ENCODE assay signal across 1 cellular context in the genomic region with DNA sequence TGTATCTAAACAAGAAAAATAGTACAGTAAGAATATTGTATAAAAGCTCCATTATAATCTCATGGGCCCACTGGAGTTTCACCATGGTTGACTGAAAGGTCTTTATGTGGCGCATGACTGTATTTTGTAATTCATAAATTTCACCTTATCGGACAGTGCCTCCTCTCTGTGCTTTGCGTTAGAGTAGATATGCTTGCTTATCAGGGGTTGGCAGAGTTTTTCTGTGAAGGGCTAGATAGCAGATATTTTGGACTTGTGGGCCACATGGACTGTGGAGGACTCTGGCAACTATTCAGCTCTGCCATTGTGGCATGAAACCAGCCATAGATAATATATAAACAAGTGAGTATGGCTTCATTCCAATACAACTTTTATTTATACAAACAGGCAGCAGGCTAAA.
TF ChIP-seq lines count a peak whose summit lies in the region.

No MANE protein-coding gene starts in this region.

TF ChIP-seq in K562, 482 proteins besides CTCF, POLR2A, EP300 and RAD21 (continued from another document and continues in another):
- TF ChIP-seq, protein P1, sequence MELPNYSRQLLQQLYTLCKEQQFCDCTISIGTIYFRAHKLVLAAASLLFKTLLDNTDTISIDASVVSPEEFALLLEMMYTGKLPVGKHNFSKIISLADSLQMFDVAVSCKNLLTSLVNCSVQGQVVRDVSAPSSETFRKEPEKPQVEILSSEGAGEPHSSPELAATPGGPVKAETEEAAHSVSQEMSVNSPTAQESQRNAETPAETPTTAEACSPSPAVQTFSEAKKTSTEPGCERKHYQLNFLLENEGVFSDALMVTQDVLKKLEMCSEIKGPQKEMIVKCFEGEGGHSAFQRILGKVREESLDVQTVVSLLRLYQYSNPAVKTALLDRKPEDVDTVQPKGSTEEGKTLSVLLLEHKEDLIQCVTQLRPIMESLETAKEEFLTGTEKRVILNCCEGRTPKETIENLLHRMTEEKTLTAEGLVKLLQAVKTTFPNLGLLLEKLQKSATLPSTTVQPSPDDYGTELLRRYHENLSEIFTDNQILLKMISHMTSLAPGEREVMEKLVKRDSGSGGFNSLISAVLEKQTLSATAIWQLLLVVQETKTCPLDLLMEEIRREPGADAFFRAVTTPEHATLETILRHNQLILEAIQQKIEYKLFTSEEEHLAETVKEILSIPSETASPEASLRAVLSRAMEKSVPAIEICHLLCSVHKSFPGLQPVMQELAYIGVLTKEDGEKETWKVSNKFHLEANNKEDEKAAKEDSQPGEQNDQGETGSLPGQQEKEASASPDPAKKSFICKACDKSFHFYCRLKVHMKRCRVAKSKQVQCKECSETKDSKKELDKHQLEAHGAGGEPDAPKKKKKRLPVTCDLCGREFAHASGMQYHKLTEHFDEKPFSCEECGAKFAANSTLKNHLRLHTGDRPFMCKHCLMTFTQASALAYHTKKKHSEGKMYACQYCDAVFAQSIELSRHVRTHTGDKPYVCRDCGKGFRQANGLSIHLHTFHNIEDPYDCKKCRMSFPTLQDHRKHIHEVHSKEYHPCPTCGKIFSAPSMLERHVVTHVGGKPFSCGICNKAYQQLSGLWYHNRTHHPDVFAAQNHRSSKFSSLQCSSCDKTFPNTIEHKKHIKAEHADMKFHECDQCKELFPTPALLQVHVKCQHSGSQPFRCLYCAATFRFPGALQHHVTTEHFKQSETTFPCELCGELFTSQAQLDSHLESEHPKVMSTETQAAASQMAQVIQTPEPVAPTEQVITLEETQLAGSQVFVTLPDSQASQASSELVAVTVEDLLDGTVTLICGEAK (IDR thresholded peaks at IDR 0.05), result no peak
- TF ChIP-seq, protein P1 (CRISPR knock-in tag; IDR thresholded peaks at IDR 0.05), result no peak
- TF ChIP-seq, protein P2, sequence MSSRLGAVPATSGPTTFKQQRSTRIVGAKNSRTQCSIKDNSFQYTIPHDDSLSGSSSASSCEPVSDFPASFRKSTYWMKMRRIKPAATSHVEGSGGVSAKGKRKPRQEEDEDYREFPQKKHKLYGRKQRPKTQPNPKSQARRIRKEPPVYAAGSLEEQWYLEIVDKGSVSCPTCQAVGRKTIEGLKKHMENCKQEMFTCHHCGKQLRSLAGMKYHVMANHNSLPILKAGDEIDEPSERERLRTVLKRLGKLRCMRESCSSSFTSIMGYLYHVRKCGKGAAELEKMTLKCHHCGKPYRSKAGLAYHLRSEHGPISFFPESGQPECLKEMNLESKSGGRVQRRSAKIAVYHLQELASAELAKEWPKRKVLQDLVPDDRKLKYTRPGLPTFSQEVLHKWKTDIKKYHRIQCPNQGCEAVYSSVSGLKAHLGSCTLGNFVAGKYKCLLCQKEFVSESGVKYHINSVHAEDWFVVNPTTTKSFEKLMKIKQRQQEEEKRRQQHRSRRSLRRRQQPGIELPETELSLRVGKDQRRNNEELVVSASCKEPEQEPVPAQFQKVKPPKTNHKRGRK (tag; IDR thresholded peaks at IDR 0.05), result no peak
- TF ChIP-seq MECOM (CRISPR knock-in tag; IDR thresholded peaks at IDR 0.05), result peak; percentile 68; the same call in 1 of the 2 replicates
- TF ChIP-seq BRF1 (IDR thresholded peaks at IDR 0.05; ENCODE audit: borderline replicate concordance, extremely low read depth, insufficient read length), result no peak
- TF ChIP-seq FOXK2 (conservative IDR thresholded peaks at IDR 0.05 in 1 of 2, IDR thresholded peaks at IDR 0.05 in 1 of 2; ENCODE audit: low read depth in 2 of 2), result peak; percentile 37 to 46
- peak; percentile 63; the same call in 1 of the 2 replicates for TF ChIP-seq TOE1 (IDR thresholded peaks at IDR 0.05; ENCODE audit: borderline replicate concordance)
- no peak for TF ChIP-seq TOE1 (CRISPR knock-in tag; IDR thresholded peaks at IDR 0.05; ENCODE audit: borderline replicate concordance, low read depth)
- peak; percentile 51; the same call in 1 of the 2 replicates for TF ChIP-seq NFE2 (IDR thresholded peaks at IDR 0.05; ENCODE audit: low read depth)
- TF ChIP-seq MBD2 (IDR thresholded peaks at IDR 0.05; ENCODE audit: borderline replicate concordance, low read depth), result peak; percentile 89
- no peak for TF ChIP-seq FUS (optimal IDR thresholded peaks at IDR 0.05; ENCODE audit: low read depth, low read length)
- no peak for TF ChIP-seq IFI16 (CRISPR knock-in tag; IDR thresholded peaks at IDR 0.05)
- TF ChIP-seq ZNF174 (CRISPR knock-in tag; IDR thresholded peaks at IDR 0.05), result no peak
- TF ChIP-seq, protein P3, sequence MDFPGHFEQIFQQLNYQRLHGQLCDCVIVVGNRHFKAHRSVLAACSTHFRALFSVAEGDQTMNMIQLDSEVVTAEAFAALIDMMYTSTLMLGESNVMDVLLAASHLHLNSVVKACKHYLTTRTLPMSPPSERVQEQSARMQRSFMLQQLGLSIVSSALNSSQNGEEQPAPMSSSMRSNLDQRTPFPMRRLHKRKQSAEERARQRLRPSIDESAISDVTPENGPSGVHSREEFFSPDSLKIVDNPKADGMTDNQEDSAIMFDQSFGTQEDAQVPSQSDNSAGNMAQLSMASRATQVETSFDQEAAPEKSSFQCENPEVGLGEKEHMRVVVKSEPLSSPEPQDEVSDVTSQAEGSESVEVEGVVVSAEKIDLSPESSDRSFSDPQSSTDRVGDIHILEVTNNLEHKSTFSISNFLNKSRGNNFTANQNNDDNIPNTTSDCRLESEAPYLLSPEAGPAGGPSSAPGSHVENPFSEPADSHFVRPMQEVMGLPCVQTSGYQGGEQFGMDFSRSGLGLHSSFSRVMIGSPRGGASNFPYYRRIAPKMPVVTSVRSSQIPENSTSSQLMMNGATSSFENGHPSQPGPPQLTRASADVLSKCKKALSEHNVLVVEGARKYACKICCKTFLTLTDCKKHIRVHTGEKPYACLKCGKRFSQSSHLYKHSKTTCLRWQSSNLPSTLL (IDR thresholded peaks at IDR 0.05), result no peak
- TF ChIP-seq, protein P4, sequence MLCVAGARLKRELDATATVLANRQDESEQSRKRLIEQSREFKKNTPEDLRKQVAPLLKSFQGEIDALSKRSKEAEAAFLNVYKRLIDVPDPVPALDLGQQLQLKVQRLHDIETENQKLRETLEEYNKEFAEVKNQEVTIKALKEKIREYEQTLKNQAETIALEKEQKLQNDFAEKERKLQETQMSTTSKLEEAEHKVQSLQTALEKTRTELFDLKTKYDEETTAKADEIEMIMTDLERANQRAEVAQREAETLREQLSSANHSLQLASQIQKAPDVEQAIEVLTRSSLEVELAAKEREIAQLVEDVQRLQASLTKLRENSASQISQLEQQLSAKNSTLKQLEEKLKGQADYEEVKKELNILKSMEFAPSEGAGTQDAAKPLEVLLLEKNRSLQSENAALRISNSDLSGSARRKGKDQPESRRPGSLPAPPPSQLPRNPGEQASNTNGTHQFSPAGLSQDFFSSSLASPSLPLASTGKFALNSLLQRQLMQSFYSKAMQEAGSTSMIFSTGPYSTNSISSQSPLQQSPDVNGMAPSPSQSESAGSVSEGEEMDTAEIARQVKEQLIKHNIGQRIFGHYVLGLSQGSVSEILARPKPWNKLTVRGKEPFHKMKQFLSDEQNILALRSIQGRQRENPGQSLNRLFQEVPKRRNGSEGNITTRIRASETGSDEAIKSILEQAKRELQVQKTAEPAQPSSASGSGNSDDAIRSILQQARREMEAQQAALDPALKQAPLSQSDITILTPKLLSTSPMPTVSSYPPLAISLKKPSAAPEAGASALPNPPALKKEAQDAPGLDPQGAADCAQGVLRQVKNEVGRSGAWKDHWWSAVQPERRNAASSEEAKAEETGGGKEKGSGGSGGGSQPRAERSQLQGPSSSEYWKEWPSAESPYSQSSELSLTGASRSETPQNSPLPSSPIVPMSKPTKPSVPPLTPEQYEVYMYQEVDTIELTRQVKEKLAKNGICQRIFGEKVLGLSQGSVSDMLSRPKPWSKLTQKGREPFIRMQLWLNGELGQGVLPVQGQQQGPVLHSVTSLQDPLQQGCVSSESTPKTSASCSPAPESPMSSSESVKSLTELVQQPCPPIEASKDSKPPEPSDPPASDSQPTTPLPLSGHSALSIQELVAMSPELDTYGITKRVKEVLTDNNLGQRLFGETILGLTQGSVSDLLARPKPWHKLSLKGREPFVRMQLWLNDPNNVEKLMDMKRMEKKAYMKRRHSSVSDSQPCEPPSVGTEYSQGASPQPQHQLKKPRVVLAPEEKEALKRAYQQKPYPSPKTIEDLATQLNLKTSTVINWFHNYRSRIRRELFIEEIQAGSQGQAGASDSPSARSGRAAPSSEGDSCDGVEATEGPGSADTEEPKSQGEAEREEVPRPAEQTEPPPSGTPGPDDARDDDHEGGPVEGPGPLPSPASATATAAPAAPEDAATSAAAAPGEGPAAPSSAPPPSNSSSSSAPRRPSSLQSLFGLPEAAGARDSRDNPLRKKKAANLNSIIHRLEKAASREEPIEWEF (CRISPR knock-in tag; IDR thresholded peaks at IDR 0.05), result peak; percentile 93
- TF ChIP-seq ZNF717 (CRISPR knock-in tag; IDR thresholded peaks at IDR 0.05), result no peak
- peak; percentile 46; the same call in 1 of the 2 replicates for TF ChIP-seq POLR2H (tag; IDR thresholded peaks at IDR 0.05; ENCODE audit: low read depth)
- no peak for TF ChIP-seq ZNF699 (CRISPR knock-in tag; IDR thresholded peaks at IDR 0.05; ENCODE audit: insufficient replicate concordance)
- TF ChIP-seq DNMT1 (IDR thresholded peaks at IDR 0.05), result no peak
- peak; percentile 31 for TF ChIP-seq NUFIP1 (IDR thresholded peaks at IDR 0.05; ENCODE audit: partially characterized antibody)
- peak; percentile 86 for TF ChIP-seq NFATC3 (IDR thresholded peaks at IDR 0.05)
- no peak for TF ChIP-seq ZBTB7A (IDR thresholded peaks at IDR 0.05; ENCODE audit: borderline replicate concordance, control insufficient read depth, low read depth, low read length)
- peak; percentile 98 for TF ChIP-seq LEF1 (IDR thresholded peaks at IDR 0.05)
- TF ChIP-seq MEF2A (IDR thresholded peaks at IDR 0.05; ENCODE audit: control insufficient read depth, low read depth, low read length), result peak; percentile 88
- TF ChIP-seq ZNF41 (CRISPR knock-in tag; conservative IDR thresholded peaks at IDR 0.05), result peak; percentile 67; the same call in 1 of the 2 replicates
- TF ChIP-seq ZNF586 (CRISPR knock-in tag; conservative IDR thresholded peaks at IDR 0.05), result no peak
- peak; percentile 20 to 48; a peak in 2 of 4 replicates for TF ChIP-seq FOXA3 (CRISPR knock-in tag; conservative IDR thresholded peaks at IDR 0.05 in 1 of 2, IDR thresholded peaks at IDR 0.05 in 1 of 2)
- TF ChIP-seq FOXK1 (CRISPR knock-in tag; IDR thresholded peaks at IDR 0.05; ENCODE audit: borderline replicate concordance), result no peak
- TF ChIP-seq, protein P5, sequence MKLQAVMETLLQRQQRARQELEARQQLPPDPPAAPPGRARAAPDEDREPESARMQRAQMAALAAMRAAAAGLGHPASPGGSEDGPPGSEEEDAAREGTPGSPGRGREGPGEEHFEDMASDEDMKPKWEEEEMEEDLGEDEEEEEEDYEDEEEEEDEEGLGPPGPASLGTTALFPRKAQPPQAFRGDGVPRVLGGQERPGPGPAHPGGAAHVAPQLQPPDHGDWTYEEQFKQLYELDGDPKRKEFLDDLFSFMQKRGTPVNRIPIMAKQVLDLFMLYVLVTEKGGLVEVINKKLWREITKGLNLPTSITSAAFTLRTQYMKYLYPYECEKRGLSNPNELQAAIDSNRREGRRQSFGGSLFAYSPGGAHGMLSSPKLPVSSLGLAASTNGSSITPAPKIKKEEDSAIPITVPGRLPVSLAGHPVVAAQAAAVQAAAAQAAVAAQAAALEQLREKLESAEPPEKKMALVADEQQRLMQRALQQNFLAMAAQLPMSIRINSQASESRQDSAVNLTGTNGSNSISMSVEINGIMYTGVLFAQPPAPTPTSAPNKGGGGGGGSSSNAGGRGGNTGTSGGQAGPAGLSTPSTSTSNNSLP (IDR thresholded peaks at IDR 0.05; ENCODE audit: borderline replicate concordance, low read depth, low read length), result peak; percentile 99
- TF ChIP-seq HMG20B (CRISPR knock-in tag; IDR thresholded peaks at IDR 0.05), result no peak
- TF ChIP-seq HIVEP1 (CRISPR knock-in tag; IDR thresholded peaks at IDR 0.05), result 0 out of 2 replicates have a peak, but pooled peaks have one; percentile 67
- no peak for TF ChIP-seq ZFP36 (IDR thresholded peaks at IDR 0.05; ENCODE audit: low read depth, low read length, partially characterized antibody)
- peak; percentile 73 for TF ChIP-seq TCFL5 (CRISPR knock-in tag; conservative IDR thresholded peaks at IDR 0.05)
- TF ChIP-seq, protein P6, sequence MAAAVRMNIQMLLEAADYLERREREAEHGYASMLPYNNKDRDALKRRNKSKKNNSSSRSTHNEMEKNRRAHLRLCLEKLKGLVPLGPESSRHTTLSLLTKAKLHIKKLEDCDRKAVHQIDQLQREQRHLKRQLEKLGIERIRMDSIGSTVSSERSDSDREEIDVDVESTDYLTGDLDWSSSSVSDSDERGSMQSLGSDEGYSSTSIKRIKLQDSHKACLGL (CRISPR knock-in tag; IDR thresholded peaks at IDR 0.05; ENCODE audit: borderline replicate concordance, poor library complexity, severe bottlenecking), result no peak
- TF ChIP-seq, protein P7, sequence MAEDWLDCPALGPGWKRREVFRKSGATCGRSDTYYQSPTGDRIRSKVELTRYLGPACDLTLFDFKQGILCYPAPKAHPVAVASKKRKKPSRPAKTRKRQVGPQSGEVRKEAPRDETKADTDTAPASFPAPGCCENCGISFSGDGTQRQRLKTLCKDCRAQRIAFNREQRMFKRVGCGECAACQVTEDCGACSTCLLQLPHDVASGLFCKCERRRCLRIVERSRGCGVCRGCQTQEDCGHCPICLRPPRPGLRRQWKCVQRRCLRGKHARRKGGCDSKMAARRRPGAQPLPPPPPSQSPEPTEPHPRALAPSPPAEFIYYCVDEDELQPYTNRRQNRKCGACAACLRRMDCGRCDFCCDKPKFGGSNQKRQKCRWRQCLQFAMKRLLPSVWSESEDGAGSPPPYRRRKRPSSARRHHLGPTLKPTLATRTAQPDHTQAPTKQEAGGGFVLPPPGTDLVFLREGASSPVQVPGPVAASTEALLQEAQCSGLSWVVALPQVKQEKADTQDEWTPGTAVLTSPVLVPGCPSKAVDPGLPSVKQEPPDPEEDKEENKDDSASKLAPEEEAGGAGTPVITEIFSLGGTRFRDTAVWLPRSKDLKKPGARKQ (CRISPR knock-in tag; IDR thresholded peaks at IDR 0.05), result no peak
- TF ChIP-seq ZNF140 (CRISPR knock-in tag; IDR thresholded peaks at IDR 0.05), result no peak
- TF ChIP-seq RBM22 (IDR thresholded peaks at IDR 0.05; ENCODE audit: low read depth, low read length, poor library complexity, severe bottlenecking), result no peak
